ENCODE assay signal across 19 cellular contexts in the genomic region with DNA sequence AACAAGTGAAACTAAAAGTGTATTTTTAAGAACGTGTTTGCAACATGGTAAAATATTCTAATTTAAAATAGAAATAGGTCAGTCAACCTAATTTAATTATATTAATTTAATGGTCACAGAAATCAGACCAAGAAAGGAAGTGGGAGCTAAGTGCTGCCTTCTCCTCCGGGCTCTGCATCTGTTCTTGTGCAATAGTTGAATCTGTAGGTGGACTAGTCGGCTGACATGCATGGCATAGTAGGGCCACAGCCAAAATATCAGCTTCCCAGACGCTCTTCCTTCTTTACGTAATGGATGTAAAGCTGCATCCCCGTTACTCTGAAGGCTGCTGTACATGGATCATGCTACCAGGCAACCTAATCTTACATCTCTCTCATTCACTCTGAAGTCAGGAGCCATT. TPM values are rescaled to one million over a fixed set of nuclear protein-coding genes. Genes with fewer than 3 reads are reported as not detected.
DNase-seq lines count a peak whose midpoint lies in the region; ATAC-seq and TF ChIP-seq lines count a peak whose summit lies in the region.
"Had no signal": no experiment of that assay in that cellular context is flagged by ENCODE, and none has a peak within 500 bp of the region (broad histone marks: within the 10 kb centered on the region; RNA-seq: fewer than 3 reads in every experiment).

No MANE protein-coding gene starts in this region.

- no peaks in the 10 kb centered on the region for H3K27me3 ChIP-seq in BLaER1 treated with 17β-estradiol and CSF1 and Interleukin-3, amounts not matched to agents 10 nM and 100 nM
- H3K27me3 ChIP-seq in esophagus muscularis mucosa (no peaks in the 10 kb centered on the region), sigmoid colon (no peaks in the 10 kb centered on the region)

- intact Hi-C loops in esophagus muscularis mucosa (cut with DNase I) (no loop called here), sigmoid colon (cut with DNase I) (no loop called here), CD14-positive monocyte (cut with micrococcal nuclease) (no loop called here)

- H3K4me2 ChIP-seq in BLaER1 treated with 17β-estradiol and CSF1 and Interleukin-3, amounts not matched to agents 10 nM and 100 nM, result peak overlapping the region; percentile 33 to 75 (median 57)

- H3K4me1 ChIP-seq in BLaER1 treated with 17β-estradiol and CSF1 and Interleukin-3, amounts not matched to agents 10 nM and 100 nM, result peaks cover 28 to 47% (median 41%) of the 10 kb centered on the region in 10 experiments
- peaks cover 57 to 87% (median 83%) of the 10 kb centered on the region in 4 donors for H3K4me1 ChIP-seq in esophagus muscularis mucosa
- peaks cover 0 to 85% (median 71%) of the 10 kb centered on the region in 4 donors for H3K4me1 ChIP-seq in sigmoid colon

- TF ChIP-seq EP300 in esophagus muscularis mucosa (IDR thresholded peaks at IDR 0.05) (no peak), sigmoid colon (IDR thresholded peaks at IDR 0.05) (no peak)

- TF ChIP-seq CTCF in esophagus muscularis mucosa (IDR thresholded peaks at IDR 0.05) (no peak), sigmoid colon (IDR thresholded peaks at IDR 0.05) (no peak), CD14-positive monocyte (IDR thresholded peaks at IDR 0.05) (no peak)

- H3K4me3 Mint-ChIP-seq in CD14-positive monocyte, result no peak overlapping the region
- H3K4me3 Mint-ChIP-seq: IgD-negative memory B cell, memory B cell, neural crest cell had no signal

- TF ChIP-seq POLR2A in esophagus muscularis mucosa (IDR thresholded peaks at IDR 0.05; ENCODE audit: low read depth) (no peak), sigmoid colon (IDR thresholded peaks at IDR 0.05) (no peak)

- WGBS in esophagus muscularis mucosa, result 58% methylated on average over 6 of the region's 6 CpGs
- WGBS in sigmoid colon, 2 donors, result 67 to 84% methylated on average over 6 of the region's 6 CpGs

- no peak overlapping the region for H3K4me3 ChIP-seq in BLaER1 treated with 17β-estradiol and CSF1 and Interleukin-3, amounts not matched to agents 10 nM and 100 nM
- H3K4me3 ChIP-seq in esophagus muscularis mucosa (no peak overlapping the region), sigmoid colon (no peak overlapping the region)
- H3K4me3 ChIP-seq: skin epidermis had no signal

- H3K27me3 Mint-ChIP-seq in CD14-positive monocyte (ENCODE audit: low read depth in 3 of 3), result peaks cover 24 to 36% (median 25%) of the 10 kb centered on the region in 3 donors

- no peaks in the 10 kb centered on the region for H3K36me3 ChIP-seq in BLaER1 treated with 17β-estradiol and CSF1 and Interleukin-3, amounts not matched to agents 10 nM and 100 nM
- H3K36me3 ChIP-seq in esophagus muscularis mucosa (no peaks in the 10 kb centered on the region), sigmoid colon (no peaks in the 10 kb centered on the region)

- H3K27ac ChIP-seq in BLaER1 treated with 17β-estradiol and CSF1 and Interleukin-3, amounts not matched to agents 10 nM and 100 nM, result no peak overlapping the region
- H3K27ac ChIP-seq in esophagus muscularis mucosa (replicated peaks in 1 of 4) (peak overlapping the region; percentile 64 to 88 (median 80)), sigmoid colon (peak overlapping the region; percentile 32 to 98 (median 76))

- H3K36me3 Mint-ChIP-seq in CD14-positive monocyte, result no peaks in the 10 kb centered on the region
- H3K36me3 Mint-ChIP-seq: IgD-negative memory B cell, memory B cell had no signal

- H3K9me3 ChIP-seq in BLaER1 treated with 17β-estradiol and CSF1 and Interleukin-3, amounts not matched to agents 10 nM and 100 nM (replicated peaks in 1 of 11), result peaks cover 0 to 36% (median 29%) of the 10 kb centered on the region in 11 experiments; a peak in 19 of 22 replicates
- H3K9me3 ChIP-seq in esophagus muscularis mucosa (no peaks in the 10 kb centered on the region), sigmoid colon (no peaks in the 10 kb centered on the region)

- H3K4me1 Mint-ChIP-seq in CD14-positive monocyte, result no peaks in the 10 kb centered on the region

- no peak overlapping the region for H3K9ac ChIP-seq in BLaER1 treated with 17β-estradiol and CSF1 and Interleukin-3, amounts not matched to agents 10 nM and 100 nM

- peaks cover 0 to 5% (median 4%) of the 10 kb centered on the region in 7 donors for H3K9me3 Mint-ChIP-seq in CD14-positive monocyte
- H3K9me3 Mint-ChIP-seq: neural crest cell had no signal

- H4K20me1 ChIP-seq in BLaER1 treated with 17β-estradiol and CSF1 and Interleukin-3, amounts not matched to agents 10 nM and 100 nM, result no peaks in the 10 kb centered on the region

- DNase-seq in RPMI7951 (ENCODE audit: low read depth), result peak; percentile 43
- no peak for DNase-seq in esophagus muscularis mucosa (ENCODE audit: extremely low spot score)
- DNase-seq in sigmoid colon, result no peak
- no peak for DNase-seq in CD14-positive monocyte (ENCODE audit: low spot score)
- no peak for DNase-seq in stimulated activated CD4-positive, alpha-beta T cell treated with anti-CD3 and anti-CD28 coated beads, Interleukin-1b, Interleukin-23, amount 100 ng/mL, for 48 hours
- DNase-seq: activated CD8-positive, alpha-beta memory T cell treated with anti-CD3 and anti-CD28 coated beads for 24 hours; anterior cingulate cortex; GDM1; NCI-H774; stimulated activated naive CD8-positive, alpha-beta T cell treated with anti-CD3 and anti-CD28 coated beads, Interleukin-15, Interleukin-2, amounts not matched to agents 100 U/mL and 50 U/mL, for 24 hours had no signal

- ATAC-seq in HG02884 (IDR thresholded peaks at IDR 0.05; ENCODE audit: unreplicated experiment) (no peak), HG03196 (IDR thresholded peaks at IDR 0.05; ENCODE audit: unreplicated experiment) (no peak)
- ATAC-seq: HCT116; Panc1; stimulated activated naive CD8-positive, alpha-beta T cell treated with anti-CD3 and anti-CD28 coated beads, Interleukin-15, Interleukin-2, amounts not matched to agents 100 U/mL and 50 U/mL, for 24 hours had no signal

- no peak overlapping the region for H3K27ac Mint-ChIP-seq in CD14-positive monocyte
- H3K27ac Mint-ChIP-seq: IgD-negative memory B cell, memory B cell had no signal

RNA-seq across cellular contexts. Expression of a gene that starts 47.3 kb away (rescaled TPM):
- total RNA-seq in RPMI7951 (2014; rRNA removed; shearing (Covaris generic)), result 207 and 209 TPM in 2 replicates
- total RNA-seq in esophagus muscularis mucosa (100 to 1,000 TPM; 328 to 578 (median 405) TPM), sigmoid colon (100 to 1,000 TPM; 235 to 598 (median 350) TPM)
- polyA plus RNA-seq in sigmoid colon (10 to 100 TPM in 2 of 3 donors, 1 to 10 TPM in 1; 9.2 to 60.5 (median 10.8) TPM), CD14-positive monocyte (under 1 TPM in 1 of 2 donors, not detected in 1; 0.25 TPM)
- polyA plus RNA-seq: IgD-negative memory B cell had no signal

RNA-seq across cellular contexts. Expression of a gene that starts 47.4 kb away (rescaled TPM):
- total RNA-seq in RPMI7951 (2014; rRNA removed; shearing (Covaris generic)), result 181 and 212 TPM in 2 replicates
- total RNA-seq in esophagus muscularis mucosa (100 to 1,000 TPM; 419 to 931 (median 555) TPM), sigmoid colon (1,000 to 10,000 TPM in 1 of 4 donors, 100 to 1,000 TPM in 3; 306 to 1,039 (median 489) TPM)
- polyA plus RNA-seq in sigmoid colon (10 to 100 TPM; 24.0 to 83.5 (median 25.2) TPM), CD14-positive monocyte (not detected)
- polyA plus RNA-seq: IgD-negative memory B cell had no signal

Comparison
In these comparisons a context has a peak if more than half of its experiments do, and no peak if none do; other contexts are left out.
1. H3K27ac ChIP-seq: peak in esophagus muscularis mucosa (4 of 4) and sigmoid colon (4 of 4); none in BLaER1 treated with 17β-estradiol and CSF1 and Interleukin-3, amounts not matched to agents 10 nM and 100 nM (0 of 11).